In the genomic region with DNA sequence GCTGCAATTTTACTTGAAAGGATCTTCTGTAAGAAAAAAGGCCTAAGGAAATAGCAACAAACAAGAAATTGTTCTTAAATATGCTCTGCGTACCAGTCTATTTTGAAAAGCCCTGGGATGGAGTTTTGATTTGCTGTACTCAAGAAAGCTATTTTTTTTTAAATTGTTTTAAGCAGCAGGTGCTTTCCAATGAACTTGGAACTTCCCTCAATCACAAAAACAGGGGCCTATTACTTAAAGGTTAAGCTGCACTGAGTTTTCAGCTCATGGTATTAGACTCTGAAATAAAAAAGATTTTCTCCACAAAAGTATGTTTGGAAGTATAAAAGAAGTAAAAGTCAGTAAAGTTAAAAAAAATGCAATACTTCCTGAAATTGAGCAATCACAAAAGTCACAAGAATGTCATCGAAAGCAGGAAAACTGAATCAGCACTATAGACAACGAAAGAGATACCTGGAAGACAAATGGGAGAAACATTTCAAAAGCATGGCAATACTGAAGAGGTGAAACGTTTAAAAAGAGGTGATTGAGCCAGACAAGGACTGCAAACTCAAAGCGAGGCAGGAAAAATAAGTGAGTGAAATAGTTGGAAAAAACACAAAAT, we compare ENCODE assay signal across 1 cellular context.
TF ChIP-seq lines count a peak whose summit lies in the region.

No MANE protein-coding gene starts in this region.

TF ChIP-seq in IMR-90, 13 proteins besides CTCF, POLR2A, EP300 and RAD21:
- TF ChIP-seq NFE2L2 (IDR thresholded peaks at IDR 0.05; ENCODE audit: low read depth, low read length) (no peak), CEBPB (IDR thresholded peaks at IDR 0.05; ENCODE audit: low read depth, low read length) (0 out of 2 replicates have a peak, but pooled peaks have one; percentile 15)
